ENCODE assay signal across 29 cellular contexts in genomic region chr7:101963693-101964092, GRCh38.
"Had no signal": no experiment of that assay in that cellular context is flagged by ENCODE, and none has a peak within 500 bp of the region (broad histone marks: within the 10 kb centered on the region; RNA-seq: fewer than 3 reads in every experiment).

No MANE protein-coding gene starts in this region.

- H3K4me3 ChIP-seq: hepatocyte, lower lobe of right lung, neural progenitor cell, ovary, right atrium auricular region, skin epidermis, spleen, suprapubic skin, thoracic aorta, tibial artery, upper lobe of right lung had no signal

- FAIRE-seq: keratinocyte, urothelium cell line had no signal

- H3K9me3 Mint-ChIP-seq: naive thymus-derived CD8-positive, alpha-beta T cell; nephron; neural progenitor cell; stimulated activated effector memory CD8-positive, alpha-beta T cell treated with anti-CD3 and anti-CD28 coated beads, Interleukin-12 subunit alpha, Interleukin-12 subunit beta, amount 100 ng/mL, for 72 hours; stimulated activated naive CD8-positive, alpha-beta T cell treated with anti-CD3 and anti-CD28 coated beads, Interleukin-15, Interleukin-2, amounts not matched to agents 100 ng/mL and 50 ng/mL, for 24 hours had no signal

- H3K27ac Mint-ChIP-seq: nephron; neural progenitor cell; progenitor cell of endocrine pancreas; stimulated activated effector memory CD8-positive, alpha-beta T cell treated with anti-CD3 and anti-CD28 coated beads, Interleukin-12 subunit alpha, Interleukin-12 subunit beta, amount 100 ng/mL, for 72 hours; stimulated activated naive CD8-positive, alpha-beta T cell treated with anti-CD3 and anti-CD28 coated beads, Interleukin-15, Interleukin-2, amounts not matched to agents 100 ng/mL and 50 ng/mL, for 24 hours had no signal

- H3K36me3 Mint-ChIP-seq: stimulated activated effector memory CD8-positive, alpha-beta T cell treated with anti-CD3 and anti-CD28 coated beads, Interleukin-12 subunit alpha, Interleukin-12 subunit beta, amount 100 ng/mL, for 72 hours had no signal

- H3K27ac ChIP-seq: hepatocyte, lower lobe of right lung, neural progenitor cell, neutrophil, ovary, skin epidermis, spleen, suprapubic skin, thoracic aorta, tibial artery, upper lobe of right lung had no signal

- H2AFZ ChIP-seq: hepatocyte, neural progenitor cell had no signal

- H3K27me3 Mint-ChIP-seq: naive thymus-derived CD8-positive, alpha-beta T cell; progenitor cell of endocrine pancreas; stimulated activated naive CD8-positive, alpha-beta T cell treated with anti-CD3 and anti-CD28 coated beads, Interleukin-15, Interleukin-2, amounts not matched to agents 100 ng/mL and 50 ng/mL, for 24 hours had no signal

- H3K4me2 ChIP-seq: hepatocyte, neural progenitor cell had no signal

- DNase-seq: kidney glomerular epithelial cell; left cardiac atrium; lower lobe of right lung; mammary epithelial cell; mesenchymal stem cell; naive thymus-derived CD8-positive, alpha-beta T cell; occipital lobe; ovary; spleen; stimulated activated CD4-positive, alpha-beta T cell treated with anti-CD3 and anti-CD28 coated beads, Interleukin-4, amount 100 ng/mL, for 24 hours; stimulated activated naive CD4-positive, alpha-beta T cell; tibial artery; trophoblast cell; upper lobe of right lung had no signal

- H3K4me1 ChIP-seq: lower lobe of right lung, neural progenitor cell, spleen, suprapubic skin, tibial artery, upper lobe of right lung had no signal

- H3K36me3 ChIP-seq: lower lobe of right lung, neural progenitor cell, ovary, right atrium auricular region, suprapubic skin, thoracic aorta, tibial artery, upper lobe of right lung had no signal

- H3K9me3 ChIP-seq: lower lobe of right lung, neutrophil, ovary, right atrium auricular region, spleen, suprapubic skin, thoracic aorta, tibial artery, upper lobe of right lung had no signal

- H3K9ac ChIP-seq: neural progenitor cell had no signal

- ATAC-seq: left cardiac atrium; left lobe of liver; naive thymus-derived CD8-positive, alpha-beta T cell; sciatic nerve; stimulated activated effector memory CD8-positive, alpha-beta T cell treated with anti-CD3 and anti-CD28 coated beads, Interleukin-12 subunit alpha, Interleukin-12 subunit beta, amount 100 ng/mL, for 72 hours had no signal

- H3K27me3 ChIP-seq: hepatocyte, neural progenitor cell, neutrophil, ovary, right atrium auricular region, spleen, suprapubic skin, tibial artery, upper lobe of right lung had no signal

- H3K4me3 Mint-ChIP-seq: naive thymus-derived CD8-positive, alpha-beta T cell; nephron; neural progenitor cell; stimulated activated effector memory CD8-positive, alpha-beta T cell treated with anti-CD3 and anti-CD28 coated beads, Interleukin-12 subunit alpha, Interleukin-12 subunit beta, amount 100 ng/mL, for 72 hours; stimulated activated naive CD8-positive, alpha-beta T cell treated with anti-CD3 and anti-CD28 coated beads, Interleukin-15, Interleukin-2, amounts not matched to agents 100 ng/mL and 50 ng/mL, for 24 hours had no signal
